6 cellular contexts compared by ENCODE assay signal in genomic region chr2:11142987-11143386, GRCh38.
"Had no signal": no experiment of that assay in that cellular context is flagged by ENCODE, and none has a peak within 500 bp of the region (broad histone marks: within the 10 kb centered on the region; RNA-seq: fewer than 3 reads in every experiment).

No MANE protein-coding gene starts in this region.

- H3K4me2 ChIP-seq: GM23338 had no signal

- H3K36me3 ChIP-seq: HAP-1 had no signal

- FAIRE-seq: HTR-8/SVneo had no signal

- H3K27ac Mint-ChIP-seq: GM23338, IgD-negative memory B cell had no signal

- H3K36me3 Mint-ChIP-seq: IgD-negative memory B cell had no signal

- H3K9me3 ChIP-seq: HAP-1 had no signal

- H3K4me3 Mint-ChIP-seq: GM23338, IgD-negative memory B cell had no signal

- H3K4me1 Mint-ChIP-seq: GM23338 had no signal

- H3K4me3 ChIP-seq: GM23338, HAP-1 had no signal

- H2AFZ ChIP-seq: GM23338 had no signal

- ATAC-seq: GM23338 had no signal

- H3K4me1 ChIP-seq: HAP-1 had no signal

- DNase-seq: H7, KBM-7 had no signal
